Comparison of ENCODE assay signal across 7 cellular contexts in the genomic region with DNA sequence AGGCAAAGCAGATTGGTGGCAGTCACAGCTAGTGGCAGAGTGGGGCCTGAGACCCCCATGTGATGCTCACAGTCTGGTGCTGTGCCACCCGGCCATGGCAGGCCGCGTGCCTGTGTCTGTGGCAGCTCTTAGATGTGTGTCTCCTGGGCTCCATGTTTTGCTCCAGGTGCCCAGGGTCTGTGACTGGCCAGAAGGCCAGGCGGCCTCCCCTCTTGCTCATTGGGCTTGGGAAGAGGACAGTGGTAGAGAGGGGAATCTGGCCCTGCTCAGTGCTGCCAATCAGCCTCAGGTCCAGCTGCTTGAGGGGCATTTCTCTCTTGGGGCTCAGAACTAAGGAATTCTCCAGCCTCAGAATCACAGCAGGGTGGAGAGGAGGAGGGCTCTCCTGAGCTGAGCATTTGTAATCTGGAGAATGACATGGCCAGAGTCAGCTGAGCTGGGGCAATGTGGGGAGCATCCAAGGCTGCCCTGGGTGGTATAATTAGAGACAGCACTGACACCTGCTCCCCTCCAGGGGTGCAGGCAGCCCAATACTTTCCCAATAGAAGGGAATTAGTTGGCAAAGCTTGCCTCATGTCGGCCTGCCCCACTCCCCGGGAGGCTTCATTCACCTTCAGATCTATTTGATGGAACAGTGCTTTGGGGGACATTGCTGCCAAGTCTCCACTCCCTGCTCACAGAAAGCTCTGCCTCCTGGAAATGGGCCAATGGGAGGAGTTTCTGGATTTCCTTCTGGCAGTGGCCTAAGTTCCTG. TPM values are rescaled to one million over a fixed set of nuclear protein-coding genes. Genes with fewer than 3 reads are reported as not detected.
DNase-seq lines count a peak whose midpoint lies in the region; ATAC-seq and TF ChIP-seq lines count a peak whose summit lies in the region.

No MANE protein-coding gene starts in this region.

- H3K36me3 ChIP-seq in SJCRH30 = no peaks in the 10 kb centered on the region

- no peak for ATAC-seq in natural killer cell treated with Interleukin-12 subunit alpha and Interleukin-12 subunit beta and Interleukin-15 and Interleukin-18, amount 100 ng/mL, for 72 hours
- no peak for ATAC-seq in GM21367 (IDR thresholded peaks at IDR 0.05; ENCODE audit: unreplicated experiment)
- ATAC-seq in GM21737 (IDR thresholded peaks at IDR 0.05; ENCODE audit: unreplicated experiment) = no peak

- H3K4me3 Mint-ChIP-seq in natural killer cell treated with Interleukin-12 subunit alpha and Interleukin-12 subunit beta and Interleukin-15 and Interleukin-18, amount 100 ng/mL, for 72 hours = no peak overlapping the region

- H3K36me3 Mint-ChIP-seq in natural killer cell treated with Interleukin-12 subunit alpha and Interleukin-12 subunit beta and Interleukin-15 and Interleukin-18, amount 100 ng/mL, for 72 hours = no peaks in the 10 kb centered on the region

- TF ChIP-seq POLR2A in erythroblast (IDR thresholded peaks at IDR 0.05; ENCODE audit: low read length) = no peak

- peaks cover 40 to 54% of the 10 kb centered on the region in 2 donors for H3K4me1 Mint-ChIP-seq in natural killer cell treated with Interleukin-12 subunit alpha and Interleukin-12 subunit beta and Interleukin-15 and Interleukin-18, amount 100 ng/mL, for 72 hours (ENCODE audit: low read depth in 2 of 2)

- peaks cover 15% of the 10 kb centered on the region for H3K4me1 ChIP-seq in SJCRH30

- H3K27me3 Mint-ChIP-seq in natural killer cell treated with Interleukin-12 subunit alpha and Interleukin-12 subunit beta and Interleukin-15 and Interleukin-18, amount 100 ng/mL, for 72 hours = no peaks in the 10 kb centered on the region

- H3K27ac Mint-ChIP-seq in natural killer cell treated with Interleukin-12 subunit alpha and Interleukin-12 subunit beta and Interleukin-15 and Interleukin-18, amount 100 ng/mL, for 72 hours = peak overlapping the region; percentile 66 to 72

- H3K9me3 ChIP-seq in SJCRH30 (replicated peaks) = no peaks in the 10 kb centered on the region

- TF ChIP-seq CTCF in HFF-Myc (IDR thresholded peaks at IDR 0.05; ENCODE audit: low read depth, low read length, missing control alignments) = no peak

- H3K9me3 Mint-ChIP-seq in natural killer cell treated with Interleukin-12 subunit alpha and Interleukin-12 subunit beta and Interleukin-15 and Interleukin-18, amount 100 ng/mL, for 72 hours = no peaks in the 10 kb centered on the region

- H3K4me3 ChIP-seq in HFF-Myc (replicated peaks; ENCODE audit: low read depth, low read length) = no peak overlapping the region
- no peak overlapping the region for H3K4me3 ChIP-seq in SJCRH30

- DNase-seq in HFF-Myc (ENCODE audit: extremely low read depth, low read depth) (peak; percentile 29), SJCRH30 (peak; percentile 51 to 63), erythroblast (lab: John Stamatoyannopoulos, UW) (peak; percentile 16 to 47), DMS153 (lab: John Stamatoyannopoulos, UW) (no peak)
- DNase-seq in natural killer cell treated with Interleukin-12 subunit alpha and Interleukin-12 subunit beta and Interleukin-15 and Interleukin-18, amount 100 ng/mL, for 72 hours (ENCODE audit: low spot score) = no peak

- no peak overlapping the region for H3K27ac ChIP-seq in SJCRH30

- H3K27me3 ChIP-seq in SJCRH30 = no peaks in the 10 kb centered on the region

RNA-seq across cellular contexts. Expression of a gene that starts 44.5 kb away (rescaled TPM):
- total RNA-seq in SJCRH30 (2014; rRNA removed; shearing (Covaris generic)) = not detected in 2 replicates
- under 1 TPM in 1 of 2 donors, not detected in 1; 0.12 TPM for total RNA-seq in natural killer cell treated with Interleukin-12 subunit alpha and Interleukin-12 subunit beta and Interleukin-15 and Interleukin-18, amount 100 ng/mL, for 72 hours

RNA-seq across cellular contexts. Expression of a gene that starts 52.9 kb away (rescaled TPM):
- total RNA-seq in SJCRH30 (2014; rRNA removed; shearing (Covaris generic)) = 36.7 and 38.8 TPM in 2 replicates
- 100 to 1,000 TPM; 214 to 390 TPM for total RNA-seq in natural killer cell treated with Interleukin-12 subunit alpha and Interleukin-12 subunit beta and Interleukin-15 and Interleukin-18, amount 100 ng/mL, for 72 hours

Comparison
In these comparisons a context has a peak if more than half of its experiments do, and no peak if none do; other contexts are left out.
1. DNase-seq: peak in HFF-Myc (single experiment), SJCRH30 (2 of 2) and erythroblast (2 of 2); none in natural killer cell treated with Interleukin-12 subunit alpha and Interleukin-12 subunit beta and Interleukin-15 and Interleukin-18, amount 100 ng/mL, for 72 hours (single experiment) and DMS153 (single experiment).